In the genomic region with DNA sequence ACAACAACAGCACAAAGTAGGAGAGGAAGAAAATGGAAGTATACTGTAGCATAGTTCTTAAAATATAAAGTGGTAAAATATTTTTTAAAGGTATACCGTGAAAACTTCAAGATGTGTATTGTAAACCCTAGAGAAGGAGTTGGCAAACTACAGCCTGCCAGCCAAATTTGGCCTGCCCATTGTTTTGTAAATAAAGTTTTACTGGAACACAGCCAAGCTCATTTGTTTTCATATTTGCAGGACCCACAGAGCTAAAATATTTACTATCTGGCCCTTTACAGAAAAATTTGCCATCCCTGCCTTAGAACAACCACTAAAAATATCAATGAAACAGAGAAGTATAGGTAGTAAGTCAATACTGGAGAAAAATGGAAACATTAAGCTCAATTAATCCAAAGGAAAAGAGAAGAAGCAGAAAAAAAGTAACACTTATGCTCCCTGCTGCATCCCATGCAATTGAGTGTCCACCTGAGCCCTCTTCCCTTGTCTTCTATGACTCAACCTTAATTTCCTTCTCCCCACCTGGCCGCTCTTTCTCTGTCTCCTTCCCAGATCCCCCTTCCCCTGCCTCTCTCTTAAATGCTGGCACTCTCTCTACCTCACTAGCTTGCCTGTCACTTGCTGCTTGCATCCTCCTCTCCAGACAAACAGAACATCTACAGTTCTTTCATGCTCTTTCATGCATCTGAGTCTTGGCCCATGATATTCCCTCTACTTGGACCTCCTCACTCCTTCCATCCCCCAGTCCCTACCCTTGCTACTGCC, we compare ENCODE assay signal across 30 cellular contexts.
"Had no signal": no experiment of that assay in that cellular context is flagged by ENCODE, and none has a peak within 500 bp of the region (broad histone marks: within the 10 kb centered on the region; RNA-seq: fewer than 3 reads in every experiment).

No MANE protein-coding gene starts in this region.

- ATAC-seq: activated CD4-positive, alpha-beta T cell treated with anti-CD3 and anti-CD28 coated beads for 36 hours; activated T-cell treated with anti-CD3 and anti-CD28 coated beads, Interleukin-2, amount 50 U/mL, for 72 hours; Panc1 had no signal

- H3K27me3 ChIP-seq: adrenal gland, SJCRH30 had no signal

- DNase-seq: activated CD4-positive, alpha-beta memory T cell treated with anti-CD3 and anti-CD28 coated beads, Interleukin-2, amount 10 ng/mL, durations not matched to agents 7 days and 5 days; activated CD4-positive, alpha-beta T cell treated with anti-CD3 and anti-CD28 coated beads for 36 hours; activated CD4-positive, alpha-beta T cell treated with anti-CD3 and anti-CD28 coated beads, Interleukin-2, amount 50 U/mL, for 1 hour; activated CD8-positive, alpha-beta memory T cell treated with anti-CD3 and anti-CD28 coated beads, Interleukin-2, amount 50 U/mL, for 4 hours; activated gamma-delta T cell treated with Interleukin-2 at 50 U/mL for 16 hours; activated naive CD4-positive, alpha-beta T cell treated with anti-CD3 and anti-CD28 coated beads, Interleukin-2, amount 10 ng/mL, durations not matched to agents 7 days and 5 days; activated naive CD8-positive, alpha-beta T cell treated with anti-CD3 and anti-CD28 coated beads for 36 hours; activated T-cell treated with anti-CD3 and anti-CD28 coated beads, Interleukin-2, amount 50 U/mL, for 72 hours; adrenal gland; anterior cingulate cortex; cerebellar nuclear complex; Karpas-422; NCI-H1048; NCI-H1417 treated with DMSO at 0.1 percent for 48 hours; NCI-H1694; NCI-H2029; NCI-H2107; NCI-H446 treated with DMSO at 0.1 percent for 48 hours; NCI-H524 treated with DMSO at 0.1 percent for 48 hours; NCI-H774; NK-92 treated with Interleukin-12 subunit alpha and Interleukin-12 subunit beta, amount 100 ng/mL, for 24 hours; OCI-M1; Right ventricle myocardium superior; RPMI8226; SJCRH30; SK-N-SH; T-helper 1 cell had no signal

- H3K36me3 ChIP-seq: adrenal gland, SJCRH30 had no signal

- H3K27ac ChIP-seq: adrenal gland, SJCRH30, VCaP had no signal

- H3K9ac ChIP-seq: SK-N-SH had no signal

- H3K9me3 ChIP-seq: adrenal gland, SJCRH30, SK-N-SH had no signal

- H3K4me3 ChIP-seq: adrenal gland, SJCRH30 had no signal

- H3K4me1 Mint-ChIP-seq: activated CD4-positive, alpha-beta memory T cell treated with anti-CD3 and anti-CD28 coated beads, Interleukin-2, amount 10 ng/mL, durations not matched to agents 7 days and 5 days; activated CD4-positive, alpha-beta T cell treated with anti-CD3 and anti-CD28 coated beads for 36 hours; activated naive CD4-positive, alpha-beta T cell treated with anti-CD3 and anti-CD28 coated beads, Interleukin-2, amount 10 ng/mL, durations not matched to agents 7 days and 5 days; activated naive CD8-positive, alpha-beta T cell treated with anti-CD3 and anti-CD28 coated beads for 36 hours had no signal

- H3K4me1 ChIP-seq: adrenal gland, SJCRH30 had no signal

- H3K36me3 Mint-ChIP-seq: activated naive CD4-positive, alpha-beta T cell treated with anti-CD3 and anti-CD28 coated beads, Interleukin-2, amount 10 ng/mL, durations not matched to agents 7 days and 5 days had no signal

- H3K27me3 Mint-ChIP-seq: activated CD4-positive, alpha-beta T cell treated with anti-CD3 and anti-CD28 coated beads for 36 hours; activated naive CD4-positive, alpha-beta T cell treated with anti-CD3 and anti-CD28 coated beads, Interleukin-2, amount 10 ng/mL, durations not matched to agents 7 days and 5 days; activated naive CD8-positive, alpha-beta T cell treated with anti-CD3 and anti-CD28 coated beads for 36 hours had no signal

- H3K27ac Mint-ChIP-seq: activated CD4-positive, alpha-beta memory T cell treated with anti-CD3 and anti-CD28 coated beads, Interleukin-2, amount 10 ng/mL, durations not matched to agents 7 days and 5 days; activated CD4-positive, alpha-beta T cell treated with anti-CD3 and anti-CD28 coated beads for 36 hours; activated naive CD4-positive, alpha-beta T cell treated with anti-CD3 and anti-CD28 coated beads, Interleukin-2, amount 10 ng/mL, durations not matched to agents 7 days and 5 days; activated naive CD8-positive, alpha-beta T cell treated with anti-CD3 and anti-CD28 coated beads for 36 hours; activated T-cell treated with anti-CD3 and anti-CD28 coated beads, Interleukin-2, amount 50 U/mL, for 72 hours; activated T-helper 2 cell treated with anti-CD3 and anti-CD28 coated beads, Interferon-gamma antibody, Interleukin-2, Interleukin-4, amounts not matched to agents 10 μg/mL and 5 μg/mL and 100 μg/mL, durations not matched to agents 14 hours and 24 hours and 36 hours had no signal

- H3K4me3 Mint-ChIP-seq: activated CD4-positive, alpha-beta memory T cell treated with anti-CD3 and anti-CD28 coated beads, Interleukin-2, amount 10 ng/mL, durations not matched to agents 7 days and 5 days; activated CD4-positive, alpha-beta T cell treated with anti-CD3 and anti-CD28 coated beads for 36 hours; activated naive CD4-positive, alpha-beta T cell treated with anti-CD3 and anti-CD28 coated beads, Interleukin-2, amount 10 ng/mL, durations not matched to agents 7 days and 5 days; activated naive CD8-positive, alpha-beta T cell treated with anti-CD3 and anti-CD28 coated beads for 36 hours; activated T-cell treated with anti-CD3 and anti-CD28 coated beads, Interleukin-2, amount 50 U/mL, for 72 hours had no signal

- H3K9me3 Mint-ChIP-seq: activated CD4-positive, alpha-beta memory T cell treated with anti-CD3 and anti-CD28 coated beads, Interleukin-2, amount 10 ng/mL, durations not matched to agents 7 days and 5 days; activated naive CD4-positive, alpha-beta T cell treated with anti-CD3 and anti-CD28 coated beads, Interleukin-2, amount 10 ng/mL, durations not matched to agents 7 days and 5 days; activated naive CD8-positive, alpha-beta T cell treated with anti-CD3 and anti-CD28 coated beads for 36 hours; activated T-cell treated with anti-CD3 and anti-CD28 coated beads, Interleukin-2, amount 50 U/mL, for 72 hours; activated T-helper 2 cell treated with anti-CD3 and anti-CD28 coated beads, Interferon-gamma antibody, Interleukin-2, Interleukin-4, amounts not matched to agents 10 μg/mL and 5 μg/mL and 100 μg/mL, durations not matched to agents 14 hours and 24 hours and 36 hours had no signal
